In genomic region chr1:231052777-231053176, GRCh38 we compare ENCODE assay signal across 12 cellular contexts.
"Had no signal": no experiment of that assay in that cellular context is flagged by ENCODE, and none has a peak within 500 bp of the region (broad histone marks: within the 10 kb centered on the region; RNA-seq: fewer than 3 reads in every experiment).

No MANE protein-coding gene starts in this region.

- H3K36me3 Mint-ChIP-seq: immature natural killer cell had no signal

- DNase-seq: activated B cell treated with CpG ODN at 0.5 μM for 24 hours; activated CD4-positive, alpha-beta T cell treated with anti-CD3 and anti-CD28 coated beads for 48 hours; activated CD8-positive, alpha-beta memory T cell treated with anti-CD3 and anti-CD28 coated beads for 24 hours; dorsolateral prefrontal cortex; endodermal cell; immature natural killer cell; sigmoid colon; stimulated activated CD4-positive, alpha-beta T cell treated with anti-CD3 and anti-CD28 coated beads, Interleukin-12 subunit alpha, Interleukin-12 subunit beta, amount 100 ng/mL, for 4 hours; stimulated activated CD4-positive, alpha-beta T cell treated with anti-CD3 and anti-CD28 coated beads, Interleukin-2, amount 100 ng/mL, for 24 hours; transverse colon had no signal

- H3K27ac Mint-ChIP-seq: endodermal cell had no signal

- H3K9me3 Mint-ChIP-seq: activated B cell treated with CpG ODN at 0.5 μM for 24 hours; immature natural killer cell; T-helper 1 cell treated with Interleukin-12 subunit alpha and Interleukin-12 subunit beta and Interleukin-4 antibody, amounts not matched to agents 30 μg/mL and 1 μg/mL, for 36 hours had no signal

- H3K9me3 ChIP-seq: transverse colon had no signal

- FAIRE-seq: astrocyte had no signal

- H3K4me3 ChIP-seq: sigmoid colon had no signal

- H3K4me3 Mint-ChIP-seq: endodermal cell, immature natural killer cell had no signal

- H3K36me3 ChIP-seq: sigmoid colon, transverse colon had no signal
